In the genomic region with DNA sequence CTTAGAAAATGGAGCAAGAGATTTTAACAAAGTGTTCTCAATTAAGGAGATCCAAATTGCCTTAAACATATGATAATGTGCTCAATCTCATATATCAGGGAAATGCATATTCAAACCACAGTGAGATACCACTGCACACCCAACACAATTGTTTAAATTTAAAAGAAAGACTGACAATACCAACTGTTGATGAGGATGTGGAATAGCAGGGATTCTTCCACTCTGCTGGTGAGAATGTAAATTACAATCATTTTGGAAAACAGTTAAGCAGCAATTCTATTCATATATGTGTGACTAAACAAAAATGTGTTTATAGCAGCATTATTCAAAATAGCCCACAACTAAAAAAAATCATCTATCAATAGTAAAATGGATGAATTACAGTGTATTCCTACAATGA, we compare ENCODE assay signal across 13 cellular contexts.
DNase-seq lines count a peak whose midpoint lies in the region; ATAC-seq and TF ChIP-seq lines count a peak whose summit lies in the region.
"Had no signal": no experiment of that assay in that cellular context is flagged by ENCODE, and none has a peak within 500 bp of the region (broad histone marks: within the 10 kb centered on the region; RNA-seq: fewer than 3 reads in every experiment).

No MANE protein-coding gene starts in this region.

- H3K27me3 Mint-ChIP-seq in chondrocyte (ENCODE audit: low read depth) (no peaks in the 10 kb centered on the region), nephron progenitor cell (ENCODE audit: low read depth, poor library complexity) (no peaks in the 10 kb centered on the region)
- peaks cover 8% of the 10 kb centered on the region for H3K27me3 Mint-ChIP-seq in activated CD8-positive, alpha-beta memory T cell treated with anti-CD3 and anti-CD28 coated beads, Interleukin-2, amount 10 ng/mL, durations not matched to agents 7 days and 5 days

- no peaks in the 10 kb centered on the region for H3F3A ChIP-seq in DOHH2 (ENCODE audit: control insufficient read depth, insufficient read depth)
- H3F3A ChIP-seq in MM.1S (ENCODE audit: insufficient read depth, low read length): no peaks in the 10 kb centered on the region

- no peak for ATAC-seq in activated CD8-positive, alpha-beta memory T cell treated with anti-CD3 and anti-CD28 coated beads, Interleukin-2, amount 10 ng/mL, durations not matched to agents 7 days and 5 days
- ATAC-seq: activated CD8-positive, alpha-beta T cell treated with anti-CD3 and anti-CD28 coated beads, Interleukin-2, amount 10 ng/mL, durations not matched to agents 7 days and 5 days had no signal

- H3K36me3 Mint-ChIP-seq in chondrocyte (ENCODE audit: low read depth): peaks cover 20% of the 10 kb centered on the region
- peaks cover 31% of the 10 kb centered on the region for H3K36me3 Mint-ChIP-seq in nephron progenitor cell (ENCODE audit: low read depth)
- no peaks in the 10 kb centered on the region for H3K36me3 Mint-ChIP-seq in activated CD8-positive, alpha-beta memory T cell treated with anti-CD3 and anti-CD28 coated beads, Interleukin-2, amount 10 ng/mL, durations not matched to agents 7 days and 5 days

- H3K4me3 ChIP-seq in DOHH2 (ENCODE audit: low read length) (no peak overlapping the region), MM.1S (ENCODE audit: low read length) (no peak overlapping the region)

- no peak overlapping the region for H3K4me3 Mint-ChIP-seq in chondrocyte (ENCODE audit: unreplicated experiment)
- H3K4me3 Mint-ChIP-seq in nephron progenitor cell: no peak overlapping the region
- no peak overlapping the region for H3K4me3 Mint-ChIP-seq in activated CD8-positive, alpha-beta memory T cell treated with anti-CD3 and anti-CD28 coated beads, Interleukin-2, amount 10 ng/mL, durations not matched to agents 7 days and 5 days
- H3K4me3 Mint-ChIP-seq: activated CD8-positive, alpha-beta T cell treated with anti-CD3 and anti-CD28 coated beads, Interleukin-2, amount 10 ng/mL, durations not matched to agents 7 days and 5 days had no signal

- H3K27me3 ChIP-seq in DOHH2 (ENCODE audit: control insufficient read depth, low read length): no peaks in the 10 kb centered on the region
- no peaks in the 10 kb centered on the region for H3K27me3 ChIP-seq in MM.1S (replicated peaks; ENCODE audit: insufficient read depth, low read length)

- DNase-seq in MM.1S: no peak
- DNase-seq in chondrocyte (ENCODE audit: low spot score): no peak
- no peak for DNase-seq in nephron progenitor cell
- DNase-seq in activated CD8-positive, alpha-beta memory T cell treated with anti-CD3 and anti-CD28 coated beads, Interleukin-2, amount 10 ng/mL, durations not matched to agents 7 days and 5 days: no peak
- no peak for DNase-seq in activated CD4-positive, CD25-positive, alpha-beta regulatory T cell (lab: John Stamatoyannopoulos, UW)
- DNase-seq in cortex of kidney (lab: John Stamatoyannopoulos, UW): no peak
- DNase-seq in RPMI8226: no peak
- DNase-seq: activated CD8-positive, alpha-beta T cell treated with anti-CD3 and anti-CD28 coated beads, Interleukin-2, amount 10 ng/mL, durations not matched to agents 7 days and 5 days; aorta; NCI-H2171; SIG-M5; stimulated activated naive CD4-positive, alpha-beta T cell treated with Interleukin-2 at 50 U/mL for 16 hours had no signal

- CTCF ChIA-PET in activated CD8-positive, alpha-beta memory T cell treated with anti-CD3 and anti-CD28 coated beads, Interleukin-2, amount 10 ng/mL, durations not matched to agents 7 days and 5 days (lab: Charles Lee): no interaction called here

- H3K9me3 Mint-ChIP-seq in chondrocyte (ENCODE audit: low read depth) (no peaks in the 10 kb centered on the region), nephron progenitor cell (peaks cover 25% of the 10 kb centered on the region)
- no peaks in the 10 kb centered on the region for H3K9me3 Mint-ChIP-seq in activated CD8-positive, alpha-beta memory T cell treated with anti-CD3 and anti-CD28 coated beads, Interleukin-2, amount 10 ng/mL, durations not matched to agents 7 days and 5 days (ENCODE audit: low read depth)

- no peak overlapping the region for H3K27ac ChIP-seq in DOHH2 (ENCODE audit: low read depth, low read length)
- no peak overlapping the region for H3K27ac ChIP-seq in MM.1S (ENCODE audit: low read length)

- H3K4me2 ChIP-seq in DOHH2 (ENCODE audit: low read length) (no peak overlapping the region), MM.1S (ENCODE audit: low read depth, low read length) (no peak overlapping the region)

- H2AFZ ChIP-seq in MM.1S (ENCODE audit: low read length): no peak overlapping the region

- H3K9ac ChIP-seq in MM.1S (ENCODE audit: low read length): no peak overlapping the region

- H3K79me2 ChIP-seq in DOHH2 (ENCODE audit: control insufficient read depth, low read length) (no peaks in the 10 kb centered on the region), MM.1S (ENCODE audit: low read length) (no peaks in the 10 kb centered on the region)

- H3K36me3 ChIP-seq in DOHH2 (ENCODE audit: control insufficient read depth, low read length): no peaks in the 10 kb centered on the region
- no peaks in the 10 kb centered on the region for H3K36me3 ChIP-seq in MM.1S (replicated peaks; ENCODE audit: insufficient read depth, low read length)

- H3K4me1 Mint-ChIP-seq in chondrocyte (ENCODE audit: low read depth) (peaks cover 3% of the 10 kb centered on the region), nephron progenitor cell (peaks cover 4% of the 10 kb centered on the region)
- no peaks in the 10 kb centered on the region for H3K4me1 Mint-ChIP-seq in activated CD8-positive, alpha-beta memory T cell treated with anti-CD3 and anti-CD28 coated beads, Interleukin-2, amount 10 ng/mL, durations not matched to agents 7 days and 5 days

- TF ChIP-seq CTCF in DOHH2 (IDR thresholded peaks at IDR 0.05; ENCODE audit: low read depth, low read length, poor library complexity, severe bottlenecking) (peak; percentile 18), MM.1S (IDR thresholded peaks at IDR 0.05; ENCODE audit: low read length) (peak; percentile 26), chondrocyte (IDR thresholded peaks at IDR 0.05) (peak; percentile 73), nephron progenitor cell (IDR thresholded peaks at IDR 0.05) (peak; percentile 14)

- no peaks in the 10 kb centered on the region for H3K9me2 ChIP-seq in DOHH2 (replicated peaks; ENCODE audit: control insufficient read depth, low read length)
- H3K9me2 ChIP-seq in MM.1S (replicated peaks; ENCODE audit: insufficient read depth, low read length): no peaks in the 10 kb centered on the region

- H3K9me3 ChIP-seq in DOHH2 (ENCODE audit: control insufficient read depth, insufficient read depth, low read length): no peaks in the 10 kb centered on the region
- H3K9me3 ChIP-seq in MM.1S (replicated peaks; ENCODE audit: insufficient read depth, low read length): no peaks in the 10 kb centered on the region

- H3K27ac Mint-ChIP-seq in chondrocyte (ENCODE audit: unreplicated experiment) (no peak overlapping the region), nephron progenitor cell (no peak overlapping the region)
- H3K27ac Mint-ChIP-seq in activated CD8-positive, alpha-beta memory T cell treated with anti-CD3 and anti-CD28 coated beads, Interleukin-2, amount 10 ng/mL, durations not matched to agents 7 days and 5 days: no peak overlapping the region
- H3K27ac Mint-ChIP-seq: activated CD8-positive, alpha-beta T cell treated with anti-CD3 and anti-CD28 coated beads, Interleukin-2, amount 10 ng/mL, durations not matched to agents 7 days and 5 days had no signal

- H3K4me1 ChIP-seq in DOHH2 (ENCODE audit: control insufficient read depth, low read length) (no peaks in the 10 kb centered on the region), MM.1S (ENCODE audit: low read length) (no peaks in the 10 kb centered on the region)

- H4K20me1 ChIP-seq in DOHH2 (ENCODE audit: control insufficient read depth, insufficient read depth, low read depth, low read length) (no peaks in the 10 kb centered on the region), MM.1S (ENCODE audit: insufficient read depth, low read length) (no peaks in the 10 kb centered on the region)

Comparison
In these comparisons a context has a peak if more than half of its experiments do, and no peak if none do; other contexts are left out.
1. CTCF ChIP-seq: peak in every context shown above with its lines; median percentile 73 in chondrocyte; 26 in MM.1S; 18 in DOHH2; 14 in nephron progenitor cell.